In the genomic region with DNA sequence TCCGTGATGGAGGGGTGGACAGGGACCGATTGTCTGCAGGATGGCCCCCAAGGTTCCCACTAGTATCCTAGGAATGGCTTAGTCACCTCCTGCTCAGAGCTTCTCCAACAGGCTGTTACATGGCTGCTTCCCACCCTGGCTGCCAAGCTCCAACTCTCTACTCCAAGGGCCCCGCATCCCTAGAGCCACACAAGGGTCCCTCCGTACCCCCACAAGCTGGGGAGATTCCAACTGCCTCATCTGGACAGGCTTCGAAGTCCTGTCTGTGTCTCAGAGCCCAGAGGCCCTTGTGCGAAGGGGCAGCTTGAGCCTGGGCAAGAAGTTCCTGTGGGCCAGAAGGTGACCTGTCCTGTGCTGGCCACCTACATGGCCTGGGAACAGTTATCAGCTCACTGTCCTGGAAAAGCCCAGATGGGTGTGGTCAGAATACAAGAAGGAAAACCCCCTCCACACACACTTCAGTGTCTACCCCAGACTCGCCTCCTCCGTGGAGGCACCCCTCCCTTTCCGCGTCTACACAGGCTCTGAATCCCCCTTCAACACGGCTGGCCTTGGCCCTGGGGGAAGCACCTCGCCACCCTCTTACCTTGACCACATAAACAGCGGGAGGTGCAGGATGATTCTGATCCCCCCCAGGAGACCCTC, we compare ENCODE assay signal across 1 cellular context.
TF ChIP-seq lines count a peak whose summit lies in the region.

No MANE protein-coding gene starts in this region.

TF ChIP-seq in GM23338, 12 proteins besides CTCF, POLR2A, EP300 and RAD21 (continued from another document):
- TF ChIP-seq ZNF462 (CRISPR knock-in tag; IDR thresholded peaks at IDR 0.05) = no peak
- no peak for TF ChIP-seq NANOG (IDR thresholded peaks at IDR 0.05; ENCODE audit: borderline replicate concordance)
TF ChIP-seq in GM23338: peak in this region for 0.
